Comparison of ENCODE assay signal across 16 cellular contexts in genomic region chr22:17761145-17761488, GRCh38.
"Had no signal": no experiment of that assay in that cellular context is flagged by ENCODE, and none has a peak within 500 bp of the region (broad histone marks: within the 10 kb centered on the region; RNA-seq: fewer than 3 reads in every experiment).

No MANE protein-coding gene starts in this region.

- H3K36me3 Mint-ChIP-seq: activated CD8-positive, alpha-beta memory T cell treated with anti-CD3 and anti-CD28 coated beads, Interleukin-2, amount 10 ng/mL, durations not matched to agents 7 days and 5 days; activated naive CD4-positive, alpha-beta T cell treated with anti-CD3 and anti-CD28 coated beads, Interleukin-2, amount 10 ng/mL, durations not matched to agents 7 days and 5 days had no signal

- DNase-seq: activated CD4-positive, alpha-beta T cell treated with anti-CD3 and anti-CD28 coated beads, Interleukin-2, amount 10 ng/mL, durations not matched to agents 24 days and 14 days; activated CD8-positive, alpha-beta memory T cell treated with anti-CD3 and anti-CD28 coated beads, Interleukin-2, amount 10 ng/mL, durations not matched to agents 7 days and 5 days; activated CD8-positive, alpha-beta T cell treated with anti-CD3 and anti-CD28 coated beads for 36 hours; activated effector memory CD4-positive, alpha-beta T cell treated with anti-CD3 and anti-CD28 coated beads, Interleukin-2, amount 50 U/mL, for 16 hours; activated naive CD4-positive, alpha-beta T cell treated with anti-CD3 and anti-CD28 coated beads, Interleukin-2, amount 10 ng/mL, durations not matched to agents 7 days and 5 days; activated T-cell treated with anti-CD3 and anti-CD28 coated beads for 4 hours; cortex of kidney; erythroblast; heart right ventricle; stimulated activated CD4-positive, alpha-beta T cell treated with anti-CD3 and anti-CD28 coated beads, Interleukin-4, amount 100 ng/mL, for 24 hours; stimulated activated naive CD4-positive, alpha-beta T cell treated with Interleukin-2 at 50 U/mL for 16 hours; T-helper 2 cell; upper lobe of right lung had no signal

- H3K4me3 ChIP-seq: heart right ventricle, upper lobe of right lung had no signal

- H3K27me3 ChIP-seq: heart right ventricle, upper lobe of right lung had no signal

- H3K9me3 ChIP-seq: heart right ventricle, upper lobe of right lung had no signal

- H3K27ac ChIP-seq: upper lobe of right lung had no signal

- ATAC-seq: activated CD4-positive, CD25-positive, alpha-beta regulatory T cell treated with anti-CD3 and anti-CD28 coated beads, Interleukin-2, amount 50 U/mL, for 24 hours; activated CD8-positive, alpha-beta memory T cell treated with anti-CD3 and anti-CD28 coated beads, Interleukin-2, amount 10 ng/mL, durations not matched to agents 7 days and 5 days; activated CD8-positive, alpha-beta T cell treated with anti-CD3 and anti-CD28 coated beads for 36 hours had no signal

- H3K36me3 ChIP-seq: heart right ventricle, upper lobe of right lung had no signal

- H3K9me3 Mint-ChIP-seq: activated CD4-positive, alpha-beta T cell treated with anti-CD3 and anti-CD28 coated beads, Interleukin-2, amount 10 ng/mL, durations not matched to agents 24 days and 14 days; activated CD8-positive, alpha-beta T cell treated with anti-CD3 and anti-CD28 coated beads for 36 hours; activated naive CD4-positive, alpha-beta T cell treated with anti-CD3 and anti-CD28 coated beads, Interleukin-2, amount 10 ng/mL, durations not matched to agents 7 days and 5 days; memory B cell had no signal

- H3K4me1 ChIP-seq: upper lobe of right lung had no signal

- H3K4me3 Mint-ChIP-seq: activated CD4-positive, alpha-beta T cell treated with anti-CD3 and anti-CD28 coated beads, Interleukin-2, amount 10 ng/mL, durations not matched to agents 24 days and 14 days; activated CD8-positive, alpha-beta memory T cell treated with anti-CD3 and anti-CD28 coated beads, Interleukin-2, amount 10 ng/mL, durations not matched to agents 7 days and 5 days; activated CD8-positive, alpha-beta T cell treated with anti-CD3 and anti-CD28 coated beads for 36 hours; activated naive CD4-positive, alpha-beta T cell treated with anti-CD3 and anti-CD28 coated beads, Interleukin-2, amount 10 ng/mL, durations not matched to agents 7 days and 5 days; memory B cell had no signal

- H3K27me3 Mint-ChIP-seq: activated CD8-positive, alpha-beta T cell treated with anti-CD3 and anti-CD28 coated beads for 36 hours; memory B cell; progenitor cell of endocrine pancreas had no signal

- H3K27ac Mint-ChIP-seq: activated CD4-positive, alpha-beta T cell treated with anti-CD3 and anti-CD28 coated beads, Interleukin-2, amount 10 ng/mL, durations not matched to agents 24 days and 14 days; activated CD8-positive, alpha-beta memory T cell treated with anti-CD3 and anti-CD28 coated beads, Interleukin-2, amount 10 ng/mL, durations not matched to agents 7 days and 5 days; activated CD8-positive, alpha-beta T cell treated with anti-CD3 and anti-CD28 coated beads for 36 hours; activated naive CD4-positive, alpha-beta T cell treated with anti-CD3 and anti-CD28 coated beads, Interleukin-2, amount 10 ng/mL, durations not matched to agents 7 days and 5 days; memory B cell; progenitor cell of endocrine pancreas had no signal
